ENCODE assay signal across 17 cellular contexts in the genomic region with DNA sequence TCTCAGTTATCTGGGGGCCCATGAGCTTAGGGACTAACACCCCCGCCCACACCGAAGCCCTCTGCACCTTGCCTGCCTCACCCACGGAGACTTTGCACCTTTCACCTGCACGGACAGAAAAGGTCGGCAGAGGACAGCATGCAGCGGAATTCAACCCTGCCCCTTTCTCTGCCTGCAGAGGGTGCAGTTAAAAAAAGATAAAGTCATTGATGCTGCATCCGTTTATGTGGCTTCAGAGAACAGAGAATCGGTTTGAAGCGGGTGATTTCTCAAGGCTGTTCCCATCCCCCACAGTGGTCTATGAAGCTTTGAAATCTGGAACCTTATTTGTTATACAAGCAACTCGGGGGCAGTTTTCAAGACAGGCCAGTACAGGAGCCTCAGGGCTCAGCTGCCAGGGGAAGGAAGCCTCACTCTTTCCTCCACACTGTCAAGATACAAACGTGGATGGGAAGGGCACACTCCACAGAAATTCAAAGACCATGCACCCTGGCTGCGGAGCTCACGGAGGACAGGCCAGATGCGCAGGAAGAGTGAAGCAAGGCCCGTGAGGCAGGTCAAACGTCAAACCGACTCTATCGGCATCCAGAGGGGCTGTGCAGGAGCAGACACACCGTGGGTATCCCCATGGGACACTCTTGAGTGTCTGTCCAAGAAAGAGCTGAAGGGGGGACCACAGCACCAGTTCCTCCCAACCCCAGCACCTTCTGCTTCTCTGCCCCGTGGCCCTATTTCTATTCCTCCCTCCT.
A peak's percentile ranks its signal among the peaks of the same experiment; 100 is the strongest.
DNase-seq lines count a peak whose midpoint lies in the region; ATAC-seq, FAIRE-seq and TF ChIP-seq lines count a peak whose summit lies in the region.
"Had no signal": no experiment of that assay in that cellular context is flagged by ENCODE, and none has a peak within 500 bp of the region (broad histone marks: within the 10 kb centered on the region; RNA-seq: fewer than 3 reads in every experiment).

No MANE protein-coding gene starts in this region.

- H3K36me3 ChIP-seq in MM.1S (replicated peaks; ENCODE audit: insufficient read depth, low read length): no peaks in the 10 kb centered on the region
- no peaks in the 10 kb centered on the region for H3K36me3 ChIP-seq in GM12878 (ENCODE audit: control insufficient read depth in 2 of 2, insufficient read depth in 2 of 2, low read length in 1 of 2)
- no peaks in the 10 kb centered on the region for H3K36me3 ChIP-seq in hepatocyte (replicated peaks; ENCODE audit: insufficient read depth, low read depth)
- no peaks in the 10 kb centered on the region for H3K36me3 ChIP-seq in mucosa of descending colon (ENCODE audit: low read depth)
- H3K36me3 ChIP-seq: esophagus squamous epithelium, tibial nerve had no signal

- no peaks in the 10 kb centered on the region for H3F3A ChIP-seq in MM.1S (ENCODE audit: insufficient read depth, low read length)

- H3K9me3 ChIP-seq in MM.1S (replicated peaks; ENCODE audit: insufficient read depth, low read length) (no peaks in the 10 kb centered on the region), GM12878 (replicated peaks; ENCODE audit: control insufficient read depth, insufficient read depth, low read length) (no peaks in the 10 kb centered on the region), hepatocyte (ENCODE audit: low read depth) (no peaks in the 10 kb centered on the region), mucosa of descending colon (no peaks in the 10 kb centered on the region)
- H3K9me3 ChIP-seq: Caco-2, esophagus squamous epithelium, tibial nerve had no signal

- RAD21 ChIA-PET in GM12878 (lab: Charles Lee; ENCODE audit: unreplicated experiment): no interaction called here

- H3K4me3 Mint-ChIP-seq in activated CD8-positive, alpha-beta T cell treated with anti-CD3 and anti-CD28 coated beads for 36 hours: no peak overlapping the region
- no peak overlapping the region for H3K4me3 Mint-ChIP-seq in activated CD8-positive, alpha-beta T cell treated with anti-CD3 and anti-CD28 coated beads, Interleukin-2, amount 10 ng/mL, durations not matched to agents 7 days and 5 days
- H3K4me3 Mint-ChIP-seq in stimulated activated naive B cell treated with anti-CD40 and anti-IgM and Interleukin-4, amounts not matched to agents 10 μg/mL and 1 μg/mL and 100 μg/mL, for 72 hours: no peak overlapping the region
- H3K4me3 Mint-ChIP-seq: naive thymus-derived CD4-positive, alpha-beta T cell had no signal

- CTCF ChIA-PET in activated CD8-positive, alpha-beta T cell treated with anti-CD3 and anti-CD28 coated beads for 36 hours (lab: Charles Lee): interaction anchor here (1.1 to 1.8 kb wide), 4 partner anchors 16 to 301 kb away, joined by 3 to 6 read pairs (median 4); no protein-coding TSS in a partner anchor
- CTCF ChIA-PET in activated CD8-positive, alpha-beta T cell treated with anti-CD3 and anti-CD28 coated beads, Interleukin-2, amount 10 ng/mL, durations not matched to agents 7 days and 5 days (lab: Charles Lee): interaction anchor here (0.6 to 1.5 kb wide), 5 partner anchors 10 to 436 kb away, joined by 3 to 6 read pairs (median 3); no protein-coding TSS in a partner anchor
- CTCF ChIA-PET in GM12878 (lab: Yijun Ruan, JAX): interaction anchor here (1.1 to 1.9 kb wide), 2 partner anchors 436 kb away, joined by 3 to 7 read pairs; no protein-coding TSS in a partner anchor

- TF ChIP-seq RAD21 in GM12878 (IDR thresholded peaks at IDR 0.05; ENCODE audit: insufficient read depth, low read depth, low read length): no peak

- no peak for TF ChIP-seq EP300 in GM12878 (IDR thresholded peaks at IDR 0.05; ENCODE audit: borderline replicate concordance in 1 of 2, control insufficient read depth in 1 of 2, low read depth in 2 of 2, low read length in 2 of 2)

- H3K27me3 Mint-ChIP-seq in activated CD8-positive, alpha-beta T cell treated with anti-CD3 and anti-CD28 coated beads for 36 hours: peaks cover 32% of the 10 kb centered on the region
- peaks cover 26% of the 10 kb centered on the region for H3K27me3 Mint-ChIP-seq in activated CD8-positive, alpha-beta T cell treated with anti-CD3 and anti-CD28 coated beads, Interleukin-2, amount 10 ng/mL, durations not matched to agents 7 days and 5 days (ENCODE audit: low read depth)
- peaks cover 40 to 53% of the 10 kb centered on the region in 2 donors for H3K27me3 Mint-ChIP-seq in stimulated activated naive B cell treated with anti-CD40 and anti-IgM and Interleukin-4, amounts not matched to agents 10 μg/mL and 1 μg/mL and 100 μg/mL, for 72 hours

- POLR2A ChIA-PET in activated CD8-positive, alpha-beta T cell treated with anti-CD3 and anti-CD28 coated beads for 36 hours (lab: Charles Lee): interaction anchor here (0.5 to 0.9 kb wide), 3 partner anchors 10 to 174 kb away, joined by 3 read pairs; no protein-coding TSS in a partner anchor
- POLR2A ChIA-PET in activated CD8-positive, alpha-beta T cell treated with anti-CD3 and anti-CD28 coated beads, Interleukin-2, amount 10 ng/mL, durations not matched to agents 7 days and 5 days (lab: Charles Lee): no interaction called here
- POLR2A ChIA-PET in GM12878 (lab: Charles Lee): no interaction called here

- 20% methylated on average over 18 of the region's 20 CpGs for WGBS in GM12878 (ENCODE audit: insufficient coverage, insufficient replicate concordance, low lambda C conversion rate, missing lambda C conversion rate)
- WGBS in hepatocyte (ENCODE audit: low lambda C conversion rate, missing lambda C conversion rate): 54% methylated on average over 20 of the region's 20 CpGs

- peak; percentile 49 for ATAC-seq in activated CD8-positive, alpha-beta T cell treated with anti-CD3 and anti-CD28 coated beads for 36 hours
- no peak for ATAC-seq in activated CD8-positive, alpha-beta T cell treated with anti-CD3 and anti-CD28 coated beads, Interleukin-2, amount 10 ng/mL, durations not matched to agents 7 days and 5 days
- ATAC-seq in GM12878: peak; percentile 35; the same call in 1 of the 3 replicates
- ATAC-seq in stimulated activated naive B cell treated with anti-CD40 and anti-IgM and Interleukin-4, amounts not matched to agents 10 μg/mL and 1 μg/mL and 100 μg/mL, for 72 hours (replicated peaks): peak; percentile 47 to 48
- ATAC-seq in mucosa of descending colon: no peak
- ATAC-seq: naive thymus-derived CD4-positive, alpha-beta T cell had no signal

- H3K36me3 Mint-ChIP-seq in activated CD8-positive, alpha-beta T cell treated with anti-CD3 and anti-CD28 coated beads for 36 hours (ENCODE audit: low read depth): no peaks in the 10 kb centered on the region
- H3K36me3 Mint-ChIP-seq in activated CD8-positive, alpha-beta T cell treated with anti-CD3 and anti-CD28 coated beads, Interleukin-2, amount 10 ng/mL, durations not matched to agents 7 days and 5 days (ENCODE audit: low read depth): no peaks in the 10 kb centered on the region
- peaks cover 0 to 4% of the 10 kb centered on the region in 2 donors for H3K36me3 Mint-ChIP-seq in stimulated activated naive B cell treated with anti-CD40 and anti-IgM and Interleukin-4, amounts not matched to agents 10 μg/mL and 1 μg/mL and 100 μg/mL, for 72 hours

- no peaks in the 10 kb centered on the region for H3K79me2 ChIP-seq in MM.1S (ENCODE audit: low read length)
- H3K79me2 ChIP-seq in GM12878 (ENCODE audit: control insufficient read depth, insufficient read depth, low read length): no peaks in the 10 kb centered on the region
- H3K79me2 ChIP-seq in hepatocyte: no peaks in the 10 kb centered on the region

- peak; percentile 26 for DNase-seq in activated CD8-positive, alpha-beta T cell treated with anti-CD3 and anti-CD28 coated beads for 36 hours
- no peak for DNase-seq in activated CD8-positive, alpha-beta T cell treated with anti-CD3 and anti-CD28 coated beads, Interleukin-2, amount 10 ng/mL, durations not matched to agents 7 days and 5 days
- peak; percentile 8 for DNase-seq in MM.1S
- no peak for DNase-seq in GM12878 (ENCODE audit: low read depth, low spot score)
- DNase-seq in stimulated activated naive B cell treated with anti-CD40 and anti-IgM and Interleukin-4, amounts not matched to agents 10 μg/mL and 1 μg/mL and 100 μg/mL, for 72 hours: no peak
- DNase-seq in hepatocyte (ENCODE audit: low spot score): no peak
- DNase-seq in C1 segment of cervical spinal cord (lab: John Stamatoyannopoulos, UW): no peak
- no peak for DNase-seq in mucosa of descending colon
- DNase-seq: activated gamma-delta T cell treated with Interleukin-2 at 50 U/mL for 16 hours; cortex of kidney; esophagus squamous epithelium; naive thymus-derived CD4-positive, alpha-beta T cell; NCI-H2081 treated with DMSO at 0.1 percent for 48 hours had no signal

- no peaks in the 10 kb centered on the region for H4K20me1 ChIP-seq in MM.1S (ENCODE audit: insufficient read depth, low read length)
- H4K20me1 ChIP-seq in GM12878 (ENCODE audit: control insufficient read depth, insufficient read depth): no peaks in the 10 kb centered on the region
- no peaks in the 10 kb centered on the region for H4K20me1 ChIP-seq in hepatocyte (ENCODE audit: insufficient read depth, poor library complexity, severe bottlenecking)

- H3K4me2 ChIP-seq in MM.1S (ENCODE audit: low read depth, low read length) (no peak overlapping the region), GM12878 (ENCODE audit: control insufficient read depth, insufficient read depth) (no peak overlapping the region), hepatocyte (no peak overlapping the region)

- H3K9ac ChIP-seq in MM.1S (ENCODE audit: low read length): no peak overlapping the region
- no peak overlapping the region for H3K9ac ChIP-seq in GM12878 (ENCODE audit: control insufficient read depth, insufficient read depth, low read length)

- in situ Hi-C loops in GM12878 (cut with MboI): no loop called here

- peaks cover 4% of the 10 kb centered on the region for H3K4me1 Mint-ChIP-seq in activated CD8-positive, alpha-beta T cell treated with anti-CD3 and anti-CD28 coated beads for 36 hours (ENCODE audit: low read depth)
- H3K4me1 Mint-ChIP-seq in activated CD8-positive, alpha-beta T cell treated with anti-CD3 and anti-CD28 coated beads, Interleukin-2, amount 10 ng/mL, durations not matched to agents 7 days and 5 days (ENCODE audit: low read depth): no peaks in the 10 kb centered on the region
- H3K4me1 Mint-ChIP-seq in stimulated activated naive B cell treated with anti-CD40 and anti-IgM and Interleukin-4, amounts not matched to agents 10 μg/mL and 1 μg/mL and 100 μg/mL, for 72 hours: peaks cover 50 to 54% of the 10 kb centered on the region in 2 donors

- BruUV-seq in GM12878 (replicated peaks; lab: Mats Ljungman, UMichigan): no TSS peak

- peaks cover 1% of the 10 kb centered on the region for H3K9me3 Mint-ChIP-seq in activated CD8-positive, alpha-beta T cell treated with anti-CD3 and anti-CD28 coated beads for 36 hours
- H3K9me3 Mint-ChIP-seq in activated CD8-positive, alpha-beta T cell treated with anti-CD3 and anti-CD28 coated beads, Interleukin-2, amount 10 ng/mL, durations not matched to agents 7 days and 5 days (ENCODE audit: insufficient read depth): no peaks in the 10 kb centered on the region
- H3K9me3 Mint-ChIP-seq in stimulated activated naive B cell treated with anti-CD40 and anti-IgM and Interleukin-4, amounts not matched to agents 10 μg/mL and 1 μg/mL and 100 μg/mL, for 72 hours: no peaks in the 10 kb centered on the region

- H3K9me2 ChIP-seq in MM.1S (replicated peaks; ENCODE audit: insufficient read depth, low read length): no peaks in the 10 kb centered on the region
- no peaks in the 10 kb centered on the region for H3K9me2 ChIP-seq in hepatocyte (replicated peaks; ENCODE audit: insufficient read depth)

- H3K4me3 ChIP-seq in MM.1S (ENCODE audit: low read length) (no peak overlapping the region), GM12878 (no peak overlapping the region), hepatocyte (no peak overlapping the region), mucosa of descending colon (no peak overlapping the region)
- H3K4me3 ChIP-seq: esophagus squamous epithelium, tibial nerve had no signal

- intact Hi-C loops in activated CD8-positive, alpha-beta T cell treated with anti-CD3 and anti-CD28 coated beads for 36 hours (cut with micrococcal nuclease): loop anchor here (5.0 kb wide), 1 partner anchor 437 kb away; no protein-coding TSS in a partner anchor
- intact Hi-C loops in GM12878 (cut with micrococcal nuclease; ENCODE audit: unreplicated experiment): no loop called here
- intact Hi-C loops in mucosa of descending colon (cut with DNase I, micrococcal nuclease): no loop called here

- no peak for FAIRE-seq in GM12878 (lab: Jason Lieb, UNC)
- FAIRE-seq: A204.1, astrocyte had no signal

- H3K27me3 ChIP-seq in MM.1S (replicated peaks; ENCODE audit: insufficient read depth, low read length): peaks cover 61% of the 10 kb centered on the region
- H3K27me3 ChIP-seq in GM12878 (replicated peaks in 1 of 2; ENCODE audit: control insufficient read depth in 2 of 2, insufficient read depth in 2 of 2, low read length in 1 of 2): peaks cover 0 to 3% of the 10 kb centered on the region in 2 experiments; a peak in 3 of 4 replicates
- H3K27me3 ChIP-seq in hepatocyte: peaks cover 46% of the 10 kb centered on the region

- H3K27ac ChIP-seq in MM.1S (ENCODE audit: low read length): no peak overlapping the region
- no peak overlapping the region for H3K27ac ChIP-seq in GM12878 (ENCODE audit: control insufficient read depth, insufficient read depth)
- no peak overlapping the region for H3K27ac ChIP-seq in hepatocyte
- H3K27ac ChIP-seq: esophagus squamous epithelium, tibial nerve had no signal

- H2AFZ ChIP-seq in MM.1S (ENCODE audit: low read length): no peak overlapping the region
- no peak overlapping the region for H2AFZ ChIP-seq in GM12878 (ENCODE audit: control insufficient read depth, low read depth, low read length)
- no peak overlapping the region for H2AFZ ChIP-seq in hepatocyte

- TF ChIP-seq CTCF in activated CD8-positive, alpha-beta T cell treated with anti-CD3 and anti-CD28 coated beads for 36 hours (IDR thresholded peaks at IDR 0.05): no peak
- peak; percentile 31 for TF ChIP-seq CTCF in MM.1S (IDR thresholded peaks at IDR 0.05; ENCODE audit: low read length)
- TF ChIP-seq CTCF in GM12878 (IDR thresholded peaks at IDR 0.05 in 2 of 3, conservative IDR thresholded peaks at IDR 0.05 in 1 of 3; ENCODE audit: control insufficient read depth in 2 of 3, extremely low read depth in 1 of 3, insufficient read depth in 1 of 3, low read depth in 3 of 3, low read length in 3 of 3): 0 out of 6 replicates have a peak, but pooled peaks of 1 of the 3 experiments have one; percentile 10
- TF ChIP-seq CTCF in hepatocyte (IDR thresholded peaks at IDR 0.05; ENCODE audit: poor library complexity): no peak
- no peak for TF ChIP-seq CTCF in mucosa of descending colon (IDR thresholded peaks at IDR 0.05)

- H3K27ac Mint-ChIP-seq in activated CD8-positive, alpha-beta T cell treated with anti-CD3 and anti-CD28 coated beads for 36 hours: no peak overlapping the region
- H3K27ac Mint-ChIP-seq in activated CD8-positive, alpha-beta T cell treated with anti-CD3 and anti-CD28 coated beads, Interleukin-2, amount 10 ng/mL, durations not matched to agents 7 days and 5 days: no peak overlapping the region
- no peak overlapping the region for H3K27ac Mint-ChIP-seq in stimulated activated naive B cell treated with anti-CD40 and anti-IgM and Interleukin-4, amounts not matched to agents 10 μg/mL and 1 μg/mL and 100 μg/mL, for 72 hours
- H3K27ac Mint-ChIP-seq: naive thymus-derived CD4-positive, alpha-beta T cell had no signal

- TF ChIP-seq POLR2A in GM12878 (IDR thresholded peaks at IDR 0.05; ENCODE audit: low read depth, low read length): no peak

- H3K4me1 ChIP-seq in MM.1S (ENCODE audit: low read length) (no peaks in the 10 kb centered on the region), GM12878 (ENCODE audit: control insufficient read depth, insufficient read depth, low read length) (no peaks in the 10 kb centered on the region), hepatocyte (ENCODE audit: insufficient read depth) (no peaks in the 10 kb centered on the region), mucosa of descending colon (ENCODE audit: low read depth) (no peaks in the 10 kb centered on the region)
- H3K4me1 ChIP-seq: esophagus squamous epithelium, tibial nerve had no signal

- SMC1A ChIA-PET in GM12878 (lab: Charles Lee; ENCODE audit: uncharacterized antibody, unreplicated experiment): no interaction called here

Comparison
In these comparisons a context has a peak if more than half of its experiments do, and no peak if none do; other contexts are left out.
1. ATAC-seq: peak in activated CD8-positive, alpha-beta T cell treated with anti-CD3 and anti-CD28 coated beads for 36 hours (single experiment), GM12878 (single experiment) and stimulated activated naive B cell treated with anti-CD40 and anti-IgM and Interleukin-4, amounts not matched to agents 10 μg/mL and 1 μg/mL and 100 μg/mL, for 72 hours (2 of 2); none in activated CD8-positive, alpha-beta T cell treated with anti-CD3 and anti-CD28 coated beads, Interleukin-2, amount 10 ng/mL, durations not matched to agents 7 days and 5 days (single experiment) and mucosa of descending colon (single experiment).
2. DNase-seq: peak in activated CD8-positive, alpha-beta T cell treated with anti-CD3 and anti-CD28 coated beads for 36 hours (single experiment) and MM.1S (single experiment); none in activated CD8-positive, alpha-beta T cell treated with anti-CD3 and anti-CD28 coated beads, Interleukin-2, amount 10 ng/mL, durations not matched to agents 7 days and 5 days (single experiment), GM12878 (single experiment), stimulated activated naive B cell treated with anti-CD40 and anti-IgM and Interleukin-4, amounts not matched to agents 10 μg/mL and 1 μg/mL and 100 μg/mL, for 72 hours (single experiment), hepatocyte (single experiment), C1 segment of cervical spinal cord (0 of 14) and mucosa of descending colon (0 of 3).